ENCODE assay signal across 10 cellular contexts in genomic region chr5:56329652-56330051, GRCh38.
A peak's percentile ranks its signal among the peaks of the same experiment; 100 is the strongest.
DNase-seq lines count a peak whose midpoint lies in the region; ATAC-seq and FAIRE-seq lines count a peak whose summit lies in the region.
"Had no signal": no experiment of that assay in that cellular context is flagged by ENCODE, and none has a peak within 500 bp of the region (broad histone marks: within the 10 kb centered on the region; RNA-seq: fewer than 3 reads in every experiment).

No MANE protein-coding gene starts in this region.

- H3K4me3 Mint-ChIP-seq in CD4-positive, alpha-beta memory T cell = peak overlapping the region; percentile 10 to 80 (median 60)
- peak overlapping the region; percentile 40 for H3K4me3 Mint-ChIP-seq in activated CD8-positive, alpha-beta T cell treated with anti-CD3 and anti-CD28 coated beads, Interleukin-2, amount 10 ng/mL, durations not matched to agents 7 days and 5 days

- CTCF ChIA-PET in CD4-positive, alpha-beta memory T cell (lab: Charles Lee; ENCODE audit: partially characterized antibody) = interaction anchor here (0.8 to 1.9 kb wide), 5 partner anchors 13 to 572 kb away, joined by 3 to 6 read pairs (median 3); no protein-coding TSS in a partner anchor
- CTCF ChIA-PET in activated CD8-positive, alpha-beta T cell treated with anti-CD3 and anti-CD28 coated beads, Interleukin-2, amount 10 ng/mL, durations not matched to agents 7 days and 5 days (lab: Charles Lee) = interaction anchor here (0.6 to 2.0 kb wide), 8 partner anchors 9 to 508 kb away, joined by 3 to 14 read pairs (median 3); no protein-coding TSS in a partner anchor

- intact Hi-C loops in CD4-positive, alpha-beta memory T cell (cut with micrococcal nuclease) = loop anchor here (2.0 to 5.0 kb wide), 3 partner anchors 59 to 487 kb away; no protein-coding TSS in a partner anchor

- peak overlapping the region; percentile 58 to 91 (median 76) for H3K27ac Mint-ChIP-seq in CD4-positive, alpha-beta memory T cell
- peak overlapping the region; percentile 88 for H3K27ac Mint-ChIP-seq in activated CD8-positive, alpha-beta T cell treated with anti-CD3 and anti-CD28 coated beads, Interleukin-2, amount 10 ng/mL, durations not matched to agents 7 days and 5 days

- no peaks in the 10 kb centered on the region for H3K36me3 Mint-ChIP-seq in CD4-positive, alpha-beta memory T cell
- peaks cover 10% of the 10 kb centered on the region for H3K36me3 Mint-ChIP-seq in activated CD8-positive, alpha-beta T cell treated with anti-CD3 and anti-CD28 coated beads, Interleukin-2, amount 10 ng/mL, durations not matched to agents 7 days and 5 days (ENCODE audit: low read depth)

- no peaks in the 10 kb centered on the region for H3K36me3 ChIP-seq in CD4-positive, alpha-beta memory T cell (ENCODE audit: insufficient read depth, low read length)

- H3K4me1 Mint-ChIP-seq in CD4-positive, alpha-beta memory T cell = peaks cover 45 to 69% (median 59%) of the 10 kb centered on the region in 4 donors
- H3K4me1 Mint-ChIP-seq in activated CD8-positive, alpha-beta T cell treated with anti-CD3 and anti-CD28 coated beads, Interleukin-2, amount 10 ng/mL, durations not matched to agents 7 days and 5 days (ENCODE audit: low read depth) = peaks cover 59% of the 10 kb centered on the region

- no peak for DNase-seq in CD4-positive, alpha-beta memory T cell
- DNase-seq in activated CD8-positive, alpha-beta T cell treated with anti-CD3 and anti-CD28 coated beads, Interleukin-2, amount 10 ng/mL, durations not matched to agents 7 days and 5 days = no peak
- DNase-seq in HTR-8/SVneo (ENCODE audit: insufficient read length, low spot score) (no peak), caudate nucleus (lab: John Stamatoyannopoulos, UW) (no peak), HuH-7.5 (ENCODE audit: low spot score) (no peak)
- DNase-seq: foreskin melanocyte had no signal

- peaks cover 59% of the 10 kb centered on the region for H3K4me1 ChIP-seq in CD4-positive, alpha-beta memory T cell (ENCODE audit: insufficient read depth, low read length)
- H3K4me1 ChIP-seq: parathyroid adenoma had no signal

- no peaks in the 10 kb centered on the region for H3K27me3 ChIP-seq in CD4-positive, alpha-beta memory T cell (ENCODE audit: insufficient read depth, low read length)

- H3K27me3 Mint-ChIP-seq in CD4-positive, alpha-beta memory T cell = no peaks in the 10 kb centered on the region
- H3K27me3 Mint-ChIP-seq in activated CD8-positive, alpha-beta T cell treated with anti-CD3 and anti-CD28 coated beads, Interleukin-2, amount 10 ng/mL, durations not matched to agents 7 days and 5 days (ENCODE audit: low read depth) = no peaks in the 10 kb centered on the region

- H3K9me3 Mint-ChIP-seq in CD4-positive, alpha-beta memory T cell = peaks cover 0 to 7% (median under 1%) of the 10 kb centered on the region in 8 donors
- H3K9me3 Mint-ChIP-seq in activated CD8-positive, alpha-beta T cell treated with anti-CD3 and anti-CD28 coated beads, Interleukin-2, amount 10 ng/mL, durations not matched to agents 7 days and 5 days (ENCODE audit: insufficient read depth) = peaks cover 3% of the 10 kb centered on the region

- ATAC-seq in GM18870 (IDR thresholded peaks at IDR 0.05; ENCODE audit: unreplicated experiment) (peak; percentile 75), HG02938 (IDR thresholded peaks at IDR 0.05; ENCODE audit: unreplicated experiment) (peak; percentile 58), HG02970 (IDR thresholded peaks at IDR 0.05; ENCODE audit: low FRiP score, unreplicated experiment) (no peak)
- no peak for ATAC-seq in activated CD8-positive, alpha-beta T cell treated with anti-CD3 and anti-CD28 coated beads, Interleukin-2, amount 10 ng/mL, durations not matched to agents 7 days and 5 days

- H3K4me3 ChIP-seq in CD4-positive, alpha-beta memory T cell (ENCODE audit: low read length in 2 of 2) = no peak overlapping the region

- no peak for FAIRE-seq in HTR-8/SVneo (lab: Jason Lieb, UNC)

- peak overlapping the region; percentile 67 for H3K27ac ChIP-seq in CD4-positive, alpha-beta memory T cell (ENCODE audit: low read depth, low read length)
- H3K27ac ChIP-seq in caudate nucleus (ENCODE audit: low read depth, low read length) = no peak overlapping the region
- H3K27ac ChIP-seq: parathyroid adenoma had no signal

- H3K9me3 ChIP-seq in CD4-positive, alpha-beta memory T cell (ENCODE audit: control insufficient read depth in 1 of 2, low read length in 2 of 2) = no peaks in the 10 kb centered on the region

- POLR2A ChIA-PET in CD4-positive, alpha-beta memory T cell (lab: Charles Lee; ENCODE audit: partially characterized antibody) = interaction anchor here (0.6 to 4.3 kb wide), 8 partner anchors 9 to 501 kb away, joined by 3 to 24 read pairs (median 6); partner anchors contain the start of gene MAP3K1
- POLR2A ChIA-PET in activated CD8-positive, alpha-beta T cell treated with anti-CD3 and anti-CD28 coated beads, Interleukin-2, amount 10 ng/mL, durations not matched to agents 7 days and 5 days (lab: Charles Lee) = interaction anchor here (0.6 to 1.3 kb wide), 3 partner anchors 17 to 82 kb away, joined by 3 to 4 read pairs (median 3); no protein-coding TSS in a partner anchor

Comparison
In these comparisons a context has a peak if more than half of its experiments do, and no peak if none do; other contexts are left out.
1. ATAC-seq: peak in GM18870 (single experiment) and HG02938 (single experiment); none in activated CD8-positive, alpha-beta T cell treated with anti-CD3 and anti-CD28 coated beads, Interleukin-2, amount 10 ng/mL, durations not matched to agents 7 days and 5 days (single experiment) and HG02970 (single experiment).